8 cellular contexts compared by ENCODE assay signal in the genomic region with DNA sequence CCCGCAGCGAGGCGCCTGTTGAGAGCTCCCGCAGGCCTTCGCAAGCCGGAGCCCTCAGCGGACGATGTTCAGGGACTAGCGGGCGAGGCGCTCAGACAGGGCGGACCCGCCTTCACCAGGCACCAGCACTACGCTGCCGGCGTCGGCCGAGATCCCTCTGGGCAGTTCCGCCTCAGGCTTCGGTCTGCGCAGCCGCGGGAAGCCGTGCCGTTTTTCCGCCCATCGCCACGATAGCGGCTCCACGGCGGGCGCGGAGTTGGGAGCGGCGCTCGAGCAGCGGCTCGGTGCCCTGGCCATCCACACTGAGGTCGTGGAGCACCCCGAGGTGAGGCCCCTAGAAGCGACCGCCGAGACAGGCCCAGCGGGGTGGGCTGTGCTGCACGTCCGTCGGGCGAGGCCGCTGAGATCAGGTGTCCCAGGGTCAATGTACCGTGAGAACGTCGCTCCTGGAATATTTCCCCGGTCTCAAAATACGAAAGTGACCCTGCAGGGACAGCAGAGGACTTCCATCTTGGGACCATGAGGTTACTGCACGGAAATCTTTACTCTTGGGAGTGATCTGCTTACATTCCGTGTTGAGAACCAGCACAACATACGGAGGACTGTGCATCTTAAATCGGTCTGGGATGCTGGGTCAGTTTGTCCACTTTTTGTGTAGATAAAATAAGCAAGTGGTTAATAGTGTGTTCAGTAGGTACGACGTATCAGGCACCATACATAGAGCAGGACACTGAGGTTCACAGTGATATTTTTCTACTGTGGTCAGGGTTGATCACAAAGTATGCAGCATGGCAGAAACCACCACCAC. TPM values are rescaled to one million over a fixed set of nuclear protein-coding genes. Genes with fewer than 3 reads are reported as not detected.
A peak's percentile ranks its signal among the peaks of the same experiment; 100 is the strongest.
DNase-seq lines count a peak whose midpoint lies in the region; ATAC-seq and TF ChIP-seq lines count a peak whose summit lies in the region.

No MANE protein-coding gene starts in this region.

- no peaks in the 10 kb centered on the region for H3K4me1 ChIP-seq in right lobe of liver

- H3K27ac ChIP-seq in right lobe of liver = peak overlapping the region; percentile 78 to 95 (median 93)

- H3K4me3 Mint-ChIP-seq in activated CD4-positive, alpha-beta T cell treated with anti-CD3 and anti-CD28 coated beads, Interleukin-2, amount 10 ng/mL, durations not matched to agents 7 days and 5 days = peak overlapping the region; percentile 83
- H3K4me3 Mint-ChIP-seq in dendritic cell treated with granulocyte-macrophage colony-stimulating factor and Interleukin-4, amounts not matched to agents 40 ng/mL and 50 ng/mL, for 4 days = peak overlapping the region; percentile 80

- DNase-seq in AG09319 (ENCODE audit: extremely low read depth, low read depth) (peak; percentile 67), NCI-H524 (lab: John Stamatoyannopoulos, UW) (peak; percentile 59 to 79), right lobe of liver (peak; percentile 94 to 95 (median 94))
- DNase-seq in activated CD4-positive, alpha-beta T cell treated with anti-CD3 and anti-CD28 coated beads, Interleukin-2, amount 10 ng/mL, durations not matched to agents 7 days and 5 days = peak; percentile 87
- peak; percentile 89 for DNase-seq in stimulated activated CD4-positive, alpha-beta T cell treated with anti-CD3 and anti-CD28 coated beads, Interleukin-4, amount 100 ng/mL, for 24 hours

- H3K4me1 Mint-ChIP-seq in activated CD4-positive, alpha-beta T cell treated with anti-CD3 and anti-CD28 coated beads, Interleukin-2, amount 10 ng/mL, durations not matched to agents 7 days and 5 days = peaks cover 26% of the 10 kb centered on the region
- H3K4me1 Mint-ChIP-seq in dendritic cell treated with granulocyte-macrophage colony-stimulating factor and Interleukin-4, amounts not matched to agents 40 ng/mL and 50 ng/mL, for 4 days (ENCODE audit: low read depth) = peaks cover 6% of the 10 kb centered on the region

- intact Hi-C loops in dendritic cell treated with granulocyte-macrophage colony-stimulating factor and Interleukin-4, amounts not matched to agents 40 ng/mL and 50 ng/mL, for 4 days (cut with micrococcal nuclease) = loop anchor here (1.0 kb wide), 1 partner anchor 13 kb away; the partner anchor contains the start of gene MTIF2
- intact Hi-C loops in right lobe of liver (cut with DNase I) = no loop called here

- H3K4me3 ChIP-seq in right lobe of liver = peak overlapping the region; percentile 60 to 75 (median 61)

- H3K27me3 Mint-ChIP-seq in activated CD4-positive, alpha-beta T cell treated with anti-CD3 and anti-CD28 coated beads, Interleukin-2, amount 10 ng/mL, durations not matched to agents 7 days and 5 days = peaks cover 4% of the 10 kb centered on the region
- H3K27me3 Mint-ChIP-seq in dendritic cell treated with granulocyte-macrophage colony-stimulating factor and Interleukin-4, amounts not matched to agents 40 ng/mL and 50 ng/mL, for 4 days = no peaks in the 10 kb centered on the region

- peak; percentile 91 for TF ChIP-seq POLR2A in right lobe of liver (IDR thresholded peaks at IDR 0.05)

- 0% methylated on average over 35 of the region's 60 CpGs for WGBS in right lobe of liver (ENCODE audit: insufficient coverage, low coverage, low lambda C conversion rate, missing lambda C conversion rate)

- CTCF ChIA-PET in activated CD4-positive, alpha-beta T cell treated with anti-CD3 and anti-CD28 coated beads, Interleukin-2, amount 10 ng/mL, durations not matched to agents 7 days and 5 days (lab: Charles Lee) = no interaction called here

- no peaks in the 10 kb centered on the region for H3K36me3 ChIP-seq in right lobe of liver

- no peaks in the 10 kb centered on the region for H3K27me3 ChIP-seq in right lobe of liver

- POLR2A ChIA-PET in activated CD4-positive, alpha-beta T cell treated with anti-CD3 and anti-CD28 coated beads, Interleukin-2, amount 10 ng/mL, durations not matched to agents 7 days and 5 days (lab: Charles Lee) = interaction anchor here (0.8 kb wide), 1 partner anchor 953 kb away, joined by 4 read pairs; no protein-coding TSS in a partner anchor

- no peaks in the 10 kb centered on the region for H3K9me3 ChIP-seq in right lobe of liver

- H3K36me3 Mint-ChIP-seq in activated CD4-positive, alpha-beta T cell treated with anti-CD3 and anti-CD28 coated beads, Interleukin-2, amount 10 ng/mL, durations not matched to agents 7 days and 5 days (ENCODE audit: low read depth) = peaks cover 5% of the 10 kb centered on the region
- peaks cover 30% of the 10 kb centered on the region for H3K36me3 Mint-ChIP-seq in dendritic cell treated with granulocyte-macrophage colony-stimulating factor and Interleukin-4, amounts not matched to agents 40 ng/mL and 50 ng/mL, for 4 days (ENCODE audit: low read depth)

- H3K27ac Mint-ChIP-seq in activated CD4-positive, alpha-beta T cell treated with anti-CD3 and anti-CD28 coated beads, Interleukin-2, amount 10 ng/mL, durations not matched to agents 7 days and 5 days = peak overlapping the region; percentile 98
- peak overlapping the region; percentile 97 for H3K27ac Mint-ChIP-seq in dendritic cell treated with granulocyte-macrophage colony-stimulating factor and Interleukin-4, amounts not matched to agents 40 ng/mL and 50 ng/mL, for 4 days

- TF ChIP-seq CTCF in AG09319 (IDR thresholded peaks at IDR 0.05; ENCODE audit: low read depth, low read length) = no peak
- TF ChIP-seq CTCF in right lobe of liver (IDR thresholded peaks at IDR 0.05) = peak in 1 of 4 donors; percentile 14

- ATAC-seq in GM19025 (IDR thresholded peaks at IDR 0.05; ENCODE audit: low read depth, unreplicated experiment) (peak; percentile 99), HG03280 (IDR thresholded peaks at IDR 0.05; ENCODE audit: unreplicated experiment) (peak; percentile 98), right lobe of liver (peak; percentile 97 to 99 (median 98))

- H3K9me3 Mint-ChIP-seq in activated CD4-positive, alpha-beta T cell treated with anti-CD3 and anti-CD28 coated beads, Interleukin-2, amount 10 ng/mL, durations not matched to agents 7 days and 5 days = no peaks in the 10 kb centered on the region
- H3K9me3 Mint-ChIP-seq in dendritic cell treated with granulocyte-macrophage colony-stimulating factor and Interleukin-4, amounts not matched to agents 40 ng/mL and 50 ng/mL, for 4 days = no peaks in the 10 kb centered on the region

RNA-seq across cellular contexts. Expression of gene MTIF2, which starts 13.3 kb away (rescaled TPM):
- 10 to 100 TPM; 21.3 to 22.8 TPM for total RNA-seq in activated CD4-positive, alpha-beta T cell treated with anti-CD3 and anti-CD28 coated beads, Interleukin-2, amount 10 ng/mL, durations not matched to agents 7 days and 5 days
- 10 to 100 TPM; 18.3 to 28.3 (median 23.9) TPM for total RNA-seq in right lobe of liver

RNA-seq across cellular contexts. Expression of gene RPS27A, which starts 49.8 kb away (rescaled TPM):
- 100 to 1,000 TPM; 788 to 945 TPM for total RNA-seq in activated CD4-positive, alpha-beta T cell treated with anti-CD3 and anti-CD28 coated beads, Interleukin-2, amount 10 ng/mL, durations not matched to agents 7 days and 5 days
- total RNA-seq in right lobe of liver = 100 to 1,000 TPM; 241 to 478 (median 297) TPM

RNA-seq across cellular contexts. Expression of gene CLHC1, which starts 50.2 kb away (rescaled TPM):
- 10 to 100 TPM in 1 of 2 experiments, 1 to 10 TPM in 1; 9.6 to 11.2 TPM for total RNA-seq in activated CD4-positive, alpha-beta T cell treated with anti-CD3 and anti-CD28 coated beads, Interleukin-2, amount 10 ng/mL, durations not matched to agents 7 days and 5 days
- 1 to 10 TPM; 1.5 to 5.0 (median 3.7) TPM for total RNA-seq in right lobe of liver

Comparison
In these comparisons a context has a peak if more than half of its experiments do, and no peak if none do; other contexts are left out.
1. Peak in every context shown above with its lines: DNase-seq, ATAC-seq, H3K4me3 ChIP-seq and H3K27ac ChIP-seq.